ENCODE assay signal across 8 cellular contexts in the genomic region with DNA sequence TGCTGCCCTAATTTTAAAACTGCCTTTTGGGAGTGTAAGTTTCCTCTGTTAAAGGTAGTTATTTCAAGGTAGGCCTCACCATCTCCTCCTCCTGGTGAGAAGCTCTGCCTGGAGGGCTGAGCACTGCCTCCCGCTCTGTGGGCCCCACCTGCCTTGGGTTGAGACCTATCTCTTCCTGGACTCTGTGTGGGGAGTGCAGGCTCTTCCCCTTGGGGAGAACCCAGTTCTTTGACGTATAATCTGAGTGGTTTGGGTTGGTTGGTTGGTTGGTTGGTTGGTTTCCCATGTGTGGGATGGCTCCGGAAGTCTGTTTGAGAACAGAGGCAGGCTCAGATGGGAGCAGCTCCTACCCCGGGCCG. TPM values are rescaled to one million over a fixed set of nuclear protein-coding genes. Genes with fewer than 3 reads are reported as not detected.
A peak's percentile ranks its signal among the peaks of the same experiment; 100 is the strongest.
DNase-seq lines count a peak whose midpoint lies in the region; ATAC-seq and TF ChIP-seq lines count a peak whose summit lies in the region.

No MANE protein-coding gene starts in this region.

- peak overlapping the region; percentile 52 for H3K9ac ChIP-seq in OCI-LY3 (ENCODE audit: low read length)

- TF ChIP-seq CTCF in GM10248 (IDR thresholded peaks at IDR 0.05; ENCODE audit: control extremely low read depth, extremely low read depth, low read depth, missing control alignments), result no peak
- no peak for TF ChIP-seq CTCF in OCI-LY3 (IDR thresholded peaks at IDR 0.05; ENCODE audit: low read depth, low read length)
- TF ChIP-seq CTCF in osteocyte (IDR thresholded peaks at IDR 0.05), result no peak

- peak overlapping the region; percentile 72 for H3K4me2 ChIP-seq in OCI-LY3 (ENCODE audit: low read length)

- no peaks in the 10 kb centered on the region for H4K20me1 ChIP-seq in OCI-LY3 (ENCODE audit: insufficient read depth, low read length)

- peak overlapping the region; percentile 82 for H3K27ac ChIP-seq in OCI-LY3 (ENCODE audit: low read length)

- POLR2A ChIA-PET in GM10248 (lab: Yijun Ruan, JAX), result no interaction called here

- peaks cover 62% of the 10 kb centered on the region for H3K4me1 Mint-ChIP-seq in central memory CD8-positive, alpha-beta T cell
- H3K4me1 Mint-ChIP-seq in osteocyte (ENCODE audit: unreplicated experiment), result peaks cover 93% of the 10 kb centered on the region

- H3K36me3 Mint-ChIP-seq in central memory CD8-positive, alpha-beta T cell (ENCODE audit: insufficient read depth), result peaks cover 16% of the 10 kb centered on the region
- H3K36me3 Mint-ChIP-seq in osteocyte (ENCODE audit: unreplicated experiment), result peaks cover 8% of the 10 kb centered on the region

- H3K36me3 ChIP-seq in OCI-LY3 (replicated peaks; ENCODE audit: low read depth, low read length), result peaks cover 23% of the 10 kb centered on the region

- H2AFZ ChIP-seq in OCI-LY3 (ENCODE audit: low read depth, low read length), result no peak overlapping the region

- H3K27me3 Mint-ChIP-seq in central memory CD8-positive, alpha-beta T cell, result no peaks in the 10 kb centered on the region
- H3K27me3 Mint-ChIP-seq in osteocyte (ENCODE audit: unreplicated experiment), result no peaks in the 10 kb centered on the region

- H3K79me2 ChIP-seq in OCI-LY3 (ENCODE audit: low read length), result peaks cover 96% of the 10 kb centered on the region

- H3K9me3 ChIP-seq in OCI-LY3 (ENCODE audit: insufficient read depth, low read length), result no peaks in the 10 kb centered on the region

- H3K4me1 ChIP-seq in OCI-LY3 (ENCODE audit: low read length), result peaks cover 69% of the 10 kb centered on the region

- H3K27me3 ChIP-seq in OCI-LY3 (ENCODE audit: low read depth, low read length), result no peaks in the 10 kb centered on the region

- DNase-seq in GM10248 (ENCODE audit: extremely low spot score), result peak; percentile 74
- peak in 1 of 2 donors; percentile 28 for DNase-seq in central memory CD8-positive, alpha-beta T cell (ENCODE audit: low spot score in 2 of 2)
- DNase-seq in osteocyte (ENCODE audit: extremely low spot score, unreplicated experiment), result no peak
- no peak for DNase-seq in putamen (ENCODE audit: low spot score)
- DNase-seq in NOMO-1 treated with dmso at 0.1 percent for 144 hours (lab: John Stamatoyannopoulos, UW; ENCODE audit: unreplicated experiment), result no peak

- peak overlapping the region; percentile 97 for H3K27ac Mint-ChIP-seq in central memory CD8-positive, alpha-beta T cell (ENCODE audit: low read depth)
- peak overlapping the region; percentile 97 for H3K27ac Mint-ChIP-seq in osteocyte (ENCODE audit: unreplicated experiment)

- ATAC-seq in central memory CD8-positive, alpha-beta T cell (replicated peaks; ENCODE audit: extremely low read depth, poor library complexity, severe bottlenecking), result peak; percentile 42
- no peak for ATAC-seq in GM19035 (IDR thresholded peaks at IDR 0.05; ENCODE audit: unreplicated experiment)
- ATAC-seq in HG03095 (IDR thresholded peaks at IDR 0.05; ENCODE audit: unreplicated experiment), result no peak

- no peaks in the 10 kb centered on the region for H3K9me3 Mint-ChIP-seq in central memory CD8-positive, alpha-beta T cell
- H3K9me3 Mint-ChIP-seq in osteocyte (ENCODE audit: unreplicated experiment), result peaks cover 11% of the 10 kb centered on the region

- H3K4me3 Mint-ChIP-seq in central memory CD8-positive, alpha-beta T cell, result peak overlapping the region; percentile 40
- H3K4me3 Mint-ChIP-seq in osteocyte (ENCODE audit: unreplicated experiment), result no peak overlapping the region

- H3K4me3 ChIP-seq in OCI-LY3 (ENCODE audit: low read length), result peak overlapping the region; percentile 18; the same call in 1 of the 2 replicates

- CTCF ChIA-PET in GM10248 (lab: Yijun Ruan, JAX), result interaction anchor here (0.8 to 2.6 kb wide), 7 partner anchors 12 to 182 kb away, joined by 3 to 19 read pairs (median 4); partner anchors contain the start of gene ACTN4

RNA-seq across cellular contexts. Expression of gene ACTN4, which starts 39.1 kb away (rescaled TPM):
- 525 and 560 TPM in 2 replicates for total RNA-seq in osteocyte

RNA-seq across cellular contexts. Expression of gene CAPN12, which starts 57.8 kb away (rescaled TPM):
- not detected in 2 replicates for total RNA-seq in osteocyte
